12 cellular contexts compared by ENCODE assay signal in genomic region chr9:88741335-88741734, GRCh38.
DNase-seq lines count a peak whose midpoint lies in the region; ATAC-seq, FAIRE-seq and TF ChIP-seq lines count a peak whose summit lies in the region.
"Had no signal": no experiment of that assay in that cellular context is flagged by ENCODE, and none has a peak within 500 bp of the region (broad histone marks: within the 10 kb centered on the region; RNA-seq: fewer than 3 reads in every experiment).

No MANE protein-coding gene starts in this region.

- 61% methylated on average over 3 of the region's 3 CpGs for WGBS in A549 (ENCODE audit: missing lambda C conversion rate)
- 69 to 71% methylated on average over 3 of the region's 3 CpGs for whole genome bisulfite sequencing in lower leg skin, 2 donors

- H3K36me3 Mint-ChIP-seq in CD8-positive, alpha-beta memory T cell: no peaks in the 10 kb centered on the region

- H3K9ac ChIP-seq in PC-3 (ENCODE audit: low read length): no peak overlapping the region

- DNase-seq in A549 (ENCODE audit: low read depth in 1 of 2, low spot score in 1 of 2) (peak in 1 of 2 experiments; percentile 44), GM10266 (ENCODE audit: extremely low spot score) (peak; percentile 18), PC-3 (peak; percentile 17), erythroblast (lab: John Stamatoyannopoulos, UW) (peak; percentile 14 to 23), lower leg skin (ENCODE audit: low spot score in 2 of 2) (no peak)
- DNase-seq in CD8-positive, alpha-beta memory T cell: no peak
- DNase-seq: thyroid gland had no signal

- TF ChIP-seq CTCF in A549 (IDR thresholded peaks at IDR 0.05) (peak; percentile 44), GM10266 (IDR thresholded peaks at IDR 0.05; ENCODE audit: control insufficient read depth, insufficient read depth, low read depth, missing control alignments) (peak; percentile 42), PC-3 (conservative IDR thresholded peaks at IDR 0.05; ENCODE audit: low read depth, low read length) (peak; percentile 57), lower leg skin (IDR thresholded peaks at IDR 0.05) (no peak)

- POLR2A ChIA-PET in A549 (lab: Yijun Ruan, JAX) (no interaction called here), PC-3 (lab: Charles Lee; ENCODE audit: unreplicated experiment) (no interaction called here)
- POLR2A ChIA-PET in CD8-positive, alpha-beta memory T cell (lab: Charles Lee): no interaction called here

- H3F3A ChIP-seq in PC-3 (ENCODE audit: low read length, unreplicated experiment): no peaks in the 10 kb centered on the region

- no peaks in the 10 kb centered on the region for H3K4me1 Mint-ChIP-seq in CD8-positive, alpha-beta memory T cell

- H3K36me3 ChIP-seq in PC-3 (ENCODE audit: low read depth, low read length): no peaks in the 10 kb centered on the region
- no peaks in the 10 kb centered on the region for H3K36me3 ChIP-seq in CD8-positive, alpha-beta memory T cell (ENCODE audit: insufficient read depth, low read length)
- H3K36me3 ChIP-seq: thyroid gland had no signal

- no peak for TF ChIP-seq POLR2A in A549 (IDR thresholded peaks at IDR 0.05; ENCODE audit: low read length)
- no peak for TF ChIP-seq POLR2A in erythroblast (IDR thresholded peaks at IDR 0.05; ENCODE audit: low read length)
- TF ChIP-seq POLR2A in lower leg skin (IDR thresholded peaks at IDR 0.05): no peak

- no peak for FAIRE-seq in A549 (lab: Jason Lieb, UNC)
- FAIRE-seq: G401.6, H54 had no signal

- H3K27ac Mint-ChIP-seq in CD8-positive, alpha-beta memory T cell: no peak overlapping the region
- H3K27ac Mint-ChIP-seq: T-helper 1 cell treated with Interleukin-12 subunit alpha and Interleukin-12 subunit beta and Interleukin-4 antibody, amounts not matched to agents 30 μg/mL and 1 μg/mL, for 36 hours had no signal

- no peaks in the 10 kb centered on the region for H4K20me1 ChIP-seq in PC-3 (ENCODE audit: low read length)

- H3K9me3 ChIP-seq in A549: no peaks in the 10 kb centered on the region
- H3K9me3 ChIP-seq in PC-3 (ENCODE audit: low read length): no peaks in the 10 kb centered on the region
- no peaks in the 10 kb centered on the region for H3K9me3 ChIP-seq in CD8-positive, alpha-beta memory T cell (ENCODE audit: low read length)
- H3K9me3 ChIP-seq: thyroid gland had no signal

- peaks cover 12% of the 10 kb centered on the region; the same call in 2 of the 3 replicates for H3K4me1 ChIP-seq in A549
- peaks cover 16% of the 10 kb centered on the region for H3K4me1 ChIP-seq in PC-3 (ENCODE audit: insufficient read depth, low read length)
- H3K4me1 ChIP-seq in CD8-positive, alpha-beta memory T cell (ENCODE audit: insufficient read depth, low read length): no peaks in the 10 kb centered on the region

- H3K79me2 ChIP-seq in PC-3 (ENCODE audit: low read length): no peaks in the 10 kb centered on the region

- peaks cover 8 to 29% of the 10 kb centered on the region in 2 donors for H3K27me3 Mint-ChIP-seq in CD8-positive, alpha-beta memory T cell

- no peaks in the 10 kb centered on the region for H3K27me3 ChIP-seq in PC-3 (ENCODE audit: low read length)
- H3K27me3 ChIP-seq in CD8-positive, alpha-beta memory T cell (ENCODE audit: insufficient read depth, low read length, poor library complexity, severe bottlenecking): no peaks in the 10 kb centered on the region
- H3K27me3 ChIP-seq: thyroid gland had no signal

- H2AFZ ChIP-seq in PC-3 (ENCODE audit: low read length): no peak overlapping the region

- H3K4me3 ChIP-seq in A549 (no peak overlapping the region), PC-3 (ENCODE audit: low read length) (no peak overlapping the region), lower leg skin (ENCODE audit: low read depth, poor library complexity, severe bottlenecking) (no peak overlapping the region)
- no peak overlapping the region for H3K4me3 ChIP-seq in CD8-positive, alpha-beta memory T cell (ENCODE audit: low read length)
- H3K4me3 ChIP-seq: thyroid gland had no signal

- CTCF ChIA-PET in A549 (lab: Yijun Ruan, JAX): no interaction called here
- CTCF ChIA-PET in PC-3 (lab: Charles Lee): no interaction called here
- CTCF ChIA-PET in CD8-positive, alpha-beta memory T cell (lab: Charles Lee): no interaction called here

- H3K4me2 ChIP-seq in A549 (no peak overlapping the region), PC-3 (ENCODE audit: low read length) (no peak overlapping the region)

- H3K27ac ChIP-seq in A549 (no peak overlapping the region), PC-3 (ENCODE audit: low read length) (no peak overlapping the region)
- H3K27ac ChIP-seq in CD8-positive, alpha-beta memory T cell (ENCODE audit: low read depth, low read length): no peak overlapping the region

- no peak for TF ChIP-seq EP300 in A549 (IDR thresholded peaks at IDR 0.05)

- BruUV-seq in PC-3 (replicated peaks; lab: Mats Ljungman, UMichigan): no TSS peak

- intact Hi-C loops in PC-3 (cut with micrococcal nuclease) (no loop called here), lower leg skin (cut with DNase I; ENCODE audit: low total_unique reads) (no loop called here)

- H3K9me3 Mint-ChIP-seq in CD8-positive, alpha-beta memory T cell: no peaks in the 10 kb centered on the region
- H3K9me3 Mint-ChIP-seq: T-helper 1 cell treated with Interleukin-12 subunit alpha and Interleukin-12 subunit beta and Interleukin-4 antibody, amounts not matched to agents 30 μg/mL and 1 μg/mL, for 36 hours had no signal

- ATAC-seq in A549 (peak in 1 of 2 experiments; percentile 63; a peak in 3 of 6 replicates), PC-3 (no peak), GM21390 (IDR thresholded peaks at IDR 0.05; ENCODE audit: unreplicated experiment) (no peak), HG03460 (IDR thresholded peaks at IDR 0.05; ENCODE audit: unreplicated experiment) (no peak)

- no peak overlapping the region for H3K4me3 Mint-ChIP-seq in CD8-positive, alpha-beta memory T cell
- H3K4me3 Mint-ChIP-seq: T-helper 1 cell treated with Interleukin-12 subunit alpha and Interleukin-12 subunit beta and Interleukin-4 antibody, amounts not matched to agents 30 μg/mL and 1 μg/mL, for 36 hours had no signal

- peak; percentile 46 to 55; a peak in 4 of 5 replicates for TF ChIP-seq RAD21 in A549 (conservative IDR thresholded peaks at IDR 0.05 in 1 of 2, IDR thresholded peaks at IDR 0.05 in 1 of 2)

- H3K9me2 ChIP-seq in PC-3 (replicated peaks; ENCODE audit: low read length): no peaks in the 10 kb centered on the region

TF ChIP-seq in A549, 52 proteins besides CTCF, POLR2A, EP300 and RAD21:
- TF ChIP-seq TFCP2L1 (CRISPR knock-in tag; IDR thresholded peaks at IDR 0.05) (no peak), SMC3 (IDR thresholded peaks at IDR 0.05) (peak; percentile 50)
TF ChIP-seq in A549: peak in this region for 1.

Comparison
In these comparisons a context has a peak if more than half of its experiments do, and no peak if none do; other contexts are left out.
1. DNase-seq: peak in GM10266 (single experiment), PC-3 (single experiment) and erythroblast (2 of 2); none in lower leg skin (0 of 2) and CD8-positive, alpha-beta memory T cell (0 of 5).
2. CTCF ChIP-seq: peak in A549 (single experiment), GM10266 (single experiment) and PC-3 (single experiment); none in lower leg skin (0 of 3).